1 cellular context compared by ENCODE assay signal in the genomic region with DNA sequence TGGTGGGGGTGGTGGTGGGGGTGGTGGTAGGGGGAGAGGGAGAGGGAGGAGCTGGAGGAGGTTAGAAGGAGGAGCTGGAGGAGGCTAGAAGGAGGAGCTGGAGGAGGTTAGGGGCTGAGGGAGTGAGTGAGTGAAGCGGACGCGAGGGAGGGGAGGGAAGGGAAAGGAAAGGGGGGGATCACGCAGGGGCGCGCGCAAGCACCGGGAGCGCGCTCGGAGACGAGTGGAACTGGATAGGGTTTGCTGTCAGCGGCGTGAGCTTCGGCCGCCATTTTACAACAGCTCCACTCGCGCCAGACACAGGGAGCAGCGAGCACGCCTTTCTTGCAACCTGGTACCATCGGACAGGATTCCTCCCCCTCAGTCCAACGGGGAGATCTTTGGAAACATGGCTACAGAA.
TF ChIP-seq lines count a peak whose summit lies in the region.

No MANE protein-coding gene starts in this region.

TF ChIP-seq in WTC11, 78 proteins besides CTCF, POLR2A, EP300 and RAD21 (continued from another document):
- TF ChIP-seq, protein P1, sequence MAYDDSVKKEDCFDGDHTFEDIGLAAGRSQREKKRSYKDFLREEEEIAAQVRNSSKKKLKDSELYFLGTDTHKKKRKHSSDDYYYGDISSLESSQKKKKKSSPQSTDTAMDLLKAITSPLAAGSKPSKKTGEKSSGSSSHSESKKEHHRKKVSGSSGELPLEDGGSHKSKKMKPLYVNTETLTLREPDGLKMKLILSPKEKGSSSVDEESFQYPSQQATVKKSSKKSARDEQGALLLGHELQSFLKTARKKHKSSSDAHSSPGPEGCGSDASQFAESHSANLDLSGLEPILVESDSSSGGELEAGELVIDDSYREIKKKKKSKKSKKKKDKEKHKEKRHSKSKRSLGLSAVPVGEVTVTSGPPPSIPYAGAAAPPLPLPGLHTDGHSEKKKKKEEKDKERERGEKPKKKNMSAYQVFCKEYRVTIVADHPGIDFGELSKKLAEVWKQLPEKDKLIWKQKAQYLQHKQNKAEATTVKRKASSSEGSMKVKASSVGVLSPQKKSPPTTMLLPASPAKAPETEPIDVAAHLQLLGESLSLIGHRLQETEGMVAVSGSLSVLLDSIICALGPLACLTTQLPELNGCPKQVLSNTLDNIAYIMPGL (CRISPR knock-in tag; IDR thresholded peaks at IDR 0.05), result no peak
- TF ChIP-seq FOXP1 (CRISPR knock-in tag; IDR thresholded peaks at IDR 0.05; ENCODE audit: borderline replicate concordance), result no peak
TF ChIP-seq in WTC11: peak in this region for 0.
